In genomic region chr19:34481861-34482379, GRCh38 we compare ENCODE assay signal across 11 cellular contexts. TPM values are rescaled to one million over a fixed set of nuclear protein-coding genes. Genes with fewer than 3 reads are reported as not detected.
DNase-seq lines count a peak whose midpoint lies in the region; ATAC-seq lines count a peak whose summit lies in the region.
"Had no signal": no experiment of that assay in that cellular context is flagged by ENCODE, and none has a peak within 500 bp of the region (broad histone marks: within the 10 kb centered on the region; RNA-seq: fewer than 3 reads in every experiment).

No MANE protein-coding gene starts in this region.

- H3K36me3 ChIP-seq in mesodermal cell (ENCODE audit: control insufficient read depth, insufficient read depth, low read length), result peaks cover 12% of the 10 kb centered on the region

- peak; percentile 27 for ATAC-seq in stimulated activated naive CD8-positive, alpha-beta T cell treated with anti-CD3 and anti-CD28 coated beads, Interleukin-15, amount 100 ng/mL, for 72 hours
- ATAC-seq in stimulated activated naive CD8-positive, alpha-beta T cell treated with anti-CD3 and anti-CD28 coated beads, Interleukin-15, Interleukin-2, amounts not matched to agents 100 U/mL and 50 U/mL, for 24 hours, result no peak
- ATAC-seq in GM19324 (IDR thresholded peaks at IDR 0.05; ENCODE audit: low FRiP score, unreplicated experiment), result no peak

- H3K4me3 Mint-ChIP-seq in stimulated activated naive CD8-positive, alpha-beta T cell treated with anti-CD3 and anti-CD28 coated beads, Interleukin-15, amount 100 ng/mL, for 72 hours, result no peak overlapping the region

- H3K4me1 ChIP-seq in mesodermal cell (ENCODE audit: control insufficient read depth, insufficient read depth, low read length, poor library complexity, severe bottlenecking), result peaks cover 15% of the 10 kb centered on the region

- peak overlapping the region; percentile 59 for H3K4me3 ChIP-seq in mesodermal cell (ENCODE audit: extremely low read depth, insufficient read depth, low read length, poor library complexity, severe bottlenecking)

- H3K27me3 Mint-ChIP-seq in stimulated activated naive CD8-positive, alpha-beta T cell treated with anti-CD3 and anti-CD28 coated beads, Interleukin-15, amount 100 ng/mL, for 72 hours, result peaks cover 68% of the 10 kb centered on the region

- H3K27ac Mint-ChIP-seq in stimulated activated naive CD8-positive, alpha-beta T cell treated with anti-CD3 and anti-CD28 coated beads, Interleukin-15, amount 100 ng/mL, for 72 hours, result no peak overlapping the region
- H3K27ac Mint-ChIP-seq: activated naive CD4-positive, alpha-beta T cell treated with anti-CD3 and anti-CD28 coated beads for 36 hours had no signal

- peaks cover 8% of the 10 kb centered on the region for H3K4me1 Mint-ChIP-seq in stimulated activated naive CD8-positive, alpha-beta T cell treated with anti-CD3 and anti-CD28 coated beads, Interleukin-15, amount 100 ng/mL, for 72 hours

- H3K9me3 Mint-ChIP-seq in stimulated activated naive CD8-positive, alpha-beta T cell treated with anti-CD3 and anti-CD28 coated beads, Interleukin-15, amount 100 ng/mL, for 72 hours, result no peaks in the 10 kb centered on the region
- H3K9me3 Mint-ChIP-seq: activated naive CD4-positive, alpha-beta T cell treated with anti-CD3 and anti-CD28 coated beads for 36 hours; nephron had no signal

- 0% methylated on average over 48 to 58 of the region's 84 CpGs for WGBS in mesodermal cell (ENCODE audit: insufficient coverage in 2 of 2), 2 experiments

- no peak for DNase-seq in stimulated activated naive CD8-positive, alpha-beta T cell treated with anti-CD3 and anti-CD28 coated beads, Interleukin-15, amount 100 ng/mL, for 72 hours
- no peak for DNase-seq in stimulated activated naive CD8-positive, alpha-beta T cell treated with anti-CD3 and anti-CD28 coated beads, Interleukin-15, Interleukin-2, amounts not matched to agents 100 U/mL and 50 U/mL, for 24 hours
- no peak for DNase-seq in epithelial cell of prostate (ENCODE audit: low read depth, low spot score)
- no peak for DNase-seq in NCI-H526 treated with DMSO at 0.1 percent for 48 hours (lab: John Stamatoyannopoulos, UW)
- DNase-seq in NCI-H2196 (lab: John Stamatoyannopoulos, UW; ENCODE audit: unreplicated experiment), result no peak
- DNase-seq in SK-N-DZ (ENCODE audit: low spot score), result no peak
- DNase-seq: activated naive CD4-positive, alpha-beta T cell treated with anti-CD3 and anti-CD28 coated beads for 36 hours; NCI-H2081 treated with DMSO at 0.1 percent for 48 hours had no signal

- no peaks in the 10 kb centered on the region for H3K9me3 ChIP-seq in mesodermal cell (ENCODE audit: control insufficient read depth, low read length)

- H3K27ac ChIP-seq in epithelial cell of prostate (peak overlapping the region; percentile 32), mesodermal cell (ENCODE audit: low read depth, low read length, severe bottlenecking) (peak overlapping the region; percentile 49)

RNA-seq across cellular contexts. Expression of gene WTIP, which starts 0.4 kb away (rescaled TPM):
- 19.1 TPM for polyA plus RNA-seq in mesodermal cell (2013, experiment 1 of 2)
- polyA plus RNA-seq in mesodermal cell (2013, experiment 2 of 2), result 15.3 TPM
- polyA plus RNA-seq in SK-N-DZ (2014; cell fraction: cytosol; rRNA removed), result 0.42 and 1.6 TPM in 2 replicates
- 1.5 and 3.4 TPM in 2 replicates for polyA plus RNA-seq in SK-N-DZ (2014; cell fraction: nucleus; rRNA removed)

RNA-seq across cellular contexts. Expression of gene UBA2, which starts 53.7 kb away (rescaled TPM):
- polyA plus RNA-seq in mesodermal cell (2013, experiment 1 of 2), result 222 TPM
- polyA plus RNA-seq in mesodermal cell (2013, experiment 2 of 2), result 216 TPM
- polyA plus RNA-seq in SK-N-DZ (2014; cell fraction: cytosol; rRNA removed), result 256 and 259 TPM in 2 replicates
- polyA plus RNA-seq in SK-N-DZ (2014; cell fraction: nucleus; rRNA removed), result 124 and 131 TPM in 2 replicates
